9 cellular contexts compared by ENCODE assay signal in the genomic region with DNA sequence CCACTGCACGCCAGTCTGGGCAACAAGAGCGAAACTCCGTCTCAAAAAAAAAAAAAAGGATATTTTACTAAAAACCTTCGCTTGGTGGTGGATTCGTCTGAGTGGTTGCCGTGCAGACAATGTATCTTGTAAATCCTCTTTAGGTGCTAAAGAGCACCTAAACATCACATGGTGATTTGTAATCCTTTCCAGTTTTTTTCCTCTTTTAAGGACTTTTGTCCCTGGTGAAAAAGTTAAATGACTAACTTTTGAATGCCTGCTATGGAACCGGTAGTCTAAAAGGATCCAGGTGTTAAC. TPM values are rescaled to one million over a fixed set of nuclear protein-coding genes. Genes with fewer than 3 reads are reported as not detected.
A peak's percentile ranks its signal among the peaks of the same experiment; 100 is the strongest.
DNase-seq lines count a peak whose midpoint lies in the region; ATAC-seq, FAIRE-seq and TF ChIP-seq lines count a peak whose summit lies in the region.
"Had no signal": no experiment of that assay in that cellular context is flagged by ENCODE, and none has a peak within 500 bp of the region (broad histone marks: within the 10 kb centered on the region; RNA-seq: fewer than 3 reads in every experiment).

No MANE protein-coding gene starts in this region.

- no peak for ATAC-seq in GM19397 (IDR thresholded peaks at IDR 0.05; ENCODE audit: unreplicated experiment)

- H3K27me3 Mint-ChIP-seq in activated T-cell treated with anti-CD3 and anti-CD28 coated beads, Interleukin-2, amount 50 U/mL, for 24 hours = no peaks in the 10 kb centered on the region
- H3K27me3 Mint-ChIP-seq in activated CD4-positive, alpha-beta memory T cell treated with anti-CD3 and anti-CD28 coated beads, Interleukin-2, amount 10 ng/mL, durations not matched to agents 7 days and 5 days = peaks cover 3% of the 10 kb centered on the region

- no peaks in the 10 kb centered on the region for H3K9me3 ChIP-seq in testis

- intact Hi-C loops in testis (cut with DNase I; ENCODE audit: low total_unique reads) = no loop called here

- peak overlapping the region; percentile 92 for H3K27ac Mint-ChIP-seq in activated T-cell treated with anti-CD3 and anti-CD28 coated beads, Interleukin-2, amount 50 U/mL, for 24 hours
- peak overlapping the region; percentile 91 for H3K27ac Mint-ChIP-seq in activated CD4-positive, alpha-beta memory T cell treated with anti-CD3 and anti-CD28 coated beads, Interleukin-2, amount 10 ng/mL, durations not matched to agents 7 days and 5 days

- H3K27ac ChIP-seq in testis = peak overlapping the region; percentile 98 to 100

- H3K36me3 ChIP-seq in kidney epithelial cell (ENCODE audit: control insufficient read depth, insufficient read depth, low read length) (no peaks in the 10 kb centered on the region), testis (ENCODE audit: low read depth, missing control alignments) (no peaks in the 10 kb centered on the region)

- H3K27me3 ChIP-seq in kidney epithelial cell (ENCODE audit: control insufficient read depth, insufficient read depth, low read length) (no peaks in the 10 kb centered on the region), testis (no peaks in the 10 kb centered on the region)

- TF ChIP-seq CTCF in kidney epithelial cell (IDR thresholded peaks at IDR 0.05; ENCODE audit: insufficient read depth, low read length, poor library complexity, severe bottlenecking) (no peak), testis (IDR thresholded peaks at IDR 0.05) (no peak)

- CTCF ChIA-PET in activated CD4-positive, alpha-beta memory T cell treated with anti-CD3 and anti-CD28 coated beads, Interleukin-2, amount 10 ng/mL, durations not matched to agents 7 days and 5 days (lab: Charles Lee) = no interaction called here

- no peak for FAIRE-seq in GM12892 (lab: Jason Lieb, UNC)

- H3K4me1 Mint-ChIP-seq in activated T-cell treated with anti-CD3 and anti-CD28 coated beads, Interleukin-2, amount 50 U/mL, for 24 hours (ENCODE audit: low read depth) = peaks cover 42% of the 10 kb centered on the region
- peaks cover 35% of the 10 kb centered on the region for H3K4me1 Mint-ChIP-seq in activated CD4-positive, alpha-beta memory T cell treated with anti-CD3 and anti-CD28 coated beads, Interleukin-2, amount 10 ng/mL, durations not matched to agents 7 days and 5 days

- H3K36me3 Mint-ChIP-seq in activated T-cell treated with anti-CD3 and anti-CD28 coated beads, Interleukin-2, amount 50 U/mL, for 24 hours (ENCODE audit: low read depth) = peaks cover 24% of the 10 kb centered on the region
- H3K36me3 Mint-ChIP-seq in activated CD4-positive, alpha-beta memory T cell treated with anti-CD3 and anti-CD28 coated beads, Interleukin-2, amount 10 ng/mL, durations not matched to agents 7 days and 5 days (ENCODE audit: low read depth) = peaks cover 20% of the 10 kb centered on the region

- peaks cover 3% of the 10 kb centered on the region for H3K4me1 ChIP-seq in testis

- H3K4me3 ChIP-seq in kidney epithelial cell (ENCODE audit: low read depth, low read length) = peak overlapping the region; percentile 44
- H3K4me3 ChIP-seq in testis = peak overlapping the region; percentile 91 to 96

- no peaks in the 10 kb centered on the region for H3K9me3 Mint-ChIP-seq in activated T-cell treated with anti-CD3 and anti-CD28 coated beads, Interleukin-2, amount 50 U/mL, for 24 hours
- H3K9me3 Mint-ChIP-seq in activated CD4-positive, alpha-beta memory T cell treated with anti-CD3 and anti-CD28 coated beads, Interleukin-2, amount 10 ng/mL, durations not matched to agents 7 days and 5 days = no peaks in the 10 kb centered on the region

- 20 to 35% methylated on average over 7 of the region's 7 CpGs for WGBS in testis, 2 donors

- POLR2A ChIA-PET in activated CD4-positive, alpha-beta memory T cell treated with anti-CD3 and anti-CD28 coated beads, Interleukin-2, amount 10 ng/mL, durations not matched to agents 7 days and 5 days (lab: Charles Lee) = interaction anchor here (0.9 to 3.2 kb wide), 9 partner anchors 10 to 315 kb away, joined by 3 to 21 read pairs (median 4); a partner anchor contains a TSS

- DNase-seq in activated T-cell treated with anti-CD3 and anti-CD28 coated beads, Interleukin-2, amount 50 U/mL, for 24 hours = no peak
- DNase-seq in activated T-cell treated with anti-CD3 and anti-CD28 coated beads, Interleukin-2, amount 50 U/mL, for 48 hours = no peak
- no peak for DNase-seq in activated CD4-positive, alpha-beta memory T cell treated with anti-CD3 and anti-CD28 coated beads, Interleukin-2, amount 10 ng/mL, durations not matched to agents 7 days and 5 days
- DNase-seq in kidney epithelial cell (ENCODE audit: low read depth) (no peak), testis (no peak), GM12892 (ENCODE audit: insufficient read length) (no peak), HK-2 (ENCODE audit: unreplicated experiment) (no peak)

- TF ChIP-seq POLR2A in testis (IDR thresholded peaks at IDR 0.05) = no peak
- no peak for TF ChIP-seq POLR2A in GM12892 (IDR thresholded peaks at IDR 0.05; ENCODE audit: low read depth, low read length)

- H3K4me3 Mint-ChIP-seq in activated T-cell treated with anti-CD3 and anti-CD28 coated beads, Interleukin-2, amount 50 U/mL, for 24 hours = peak overlapping the region; percentile 92
- peak overlapping the region; percentile 95 for H3K4me3 Mint-ChIP-seq in activated CD4-positive, alpha-beta memory T cell treated with anti-CD3 and anti-CD28 coated beads, Interleukin-2, amount 10 ng/mL, durations not matched to agents 7 days and 5 days

RNA-seq across cellular contexts. Expression of a gene that starts 0.8 kb away (rescaled TPM):
- total RNA-seq in activated CD4-positive, alpha-beta memory T cell treated with anti-CD3 and anti-CD28 coated beads, Interleukin-2, amount 10 ng/mL, durations not matched to agents 7 days and 5 days = 10 to 100 TPM; 39.8 TPM
- 17.5 and 24.3 TPM in 2 replicates for total RNA-seq in kidney epithelial cell
- total RNA-seq in testis = 10 to 100 TPM; 81.3 to 94.2 TPM
- polyA plus RNA-seq in testis (ENCODE audit: insufficient read depth, low read depth, low replicate concordance) = 43.1 TPM
- polyA plus RNA-seq in GM12892 (2012; ENCODE audit: missing spikeins) = 19.4 TPM

RNA-seq across cellular contexts. Expression of a gene that starts 9.8 kb away (rescaled TPM):
- not detected for total RNA-seq in activated CD4-positive, alpha-beta memory T cell treated with anti-CD3 and anti-CD28 coated beads, Interleukin-2, amount 10 ng/mL, durations not matched to agents 7 days and 5 days
- total RNA-seq in kidney epithelial cell (not detected in 2 replicates), testis (1 to 10 TPM in 1 of 2 donors, under 1 TPM in 1; 0.31 to 1.0 TPM)
- 0.26 TPM for polyA plus RNA-seq in testis (ENCODE audit: insufficient read depth, low read depth, low replicate concordance)
- not detected for polyA plus RNA-seq in GM12892 (2012; ENCODE audit: missing spikeins)
- total RNA-seq: subcutaneous adipose tissue had no signal

RNA-seq across cellular contexts. Expression of a gene that starts 49.0 kb away (rescaled TPM):
- total RNA-seq in activated CD4-positive, alpha-beta memory T cell treated with anti-CD3 and anti-CD28 coated beads, Interleukin-2, amount 10 ng/mL, durations not matched to agents 7 days and 5 days = 10 to 100 TPM; 49.5 to 51.5 TPM
- total RNA-seq in kidney epithelial cell (24.2 and 25.5 TPM in 2 replicates), testis (10 to 100 TPM; 85.9 to 90.6 TPM)
- polyA plus RNA-seq in testis (ENCODE audit: insufficient read depth, low read depth, low replicate concordance) = 89.5 TPM
- 33.0 TPM for polyA plus RNA-seq in GM12892 (2012; ENCODE audit: missing spikeins)
